Comparison of ENCODE assay signal across 9 cellular contexts in genomic region chr18:54717673-54718435, GRCh38.
DNase-seq lines count a peak whose midpoint lies in the region; ATAC-seq and TF ChIP-seq lines count a peak whose summit lies in the region.
"Had no signal": no experiment of that assay in that cellular context is flagged by ENCODE, and none has a peak within 500 bp of the region (broad histone marks: within the 10 kb centered on the region; RNA-seq: fewer than 3 reads in every experiment).

No MANE protein-coding gene starts in this region.

- H3K27me3 ChIP-seq in vagina, result no peaks in the 10 kb centered on the region
- no peaks in the 10 kb centered on the region for H3K27me3 ChIP-seq in suprapubic skin

- H3K27ac ChIP-seq in vagina, result no peak overlapping the region
- no peak overlapping the region for H3K27ac ChIP-seq in suprapubic skin
- H3K27ac ChIP-seq: left lung had no signal

- no peak for TF ChIP-seq POLR2A in vagina (IDR thresholded peaks at IDR 0.05)
- no peak for TF ChIP-seq POLR2A in suprapubic skin (IDR thresholded peaks at IDR 0.05)

- TF ChIP-seq CTCF in fibroblast of pulmonary artery (IDR thresholded peaks at IDR 0.05; ENCODE audit: low read length, missing control alignments) (no peak), vagina (IDR thresholded peaks at IDR 0.05) (no peak), suprapubic skin (IDR thresholded peaks at IDR 0.05) (no peak)

- H3K4me1 ChIP-seq in vagina, result no peaks in the 10 kb centered on the region
- H3K4me1 ChIP-seq in suprapubic skin, result no peaks in the 10 kb centered on the region

- ATAC-seq in GM21447 (IDR thresholded peaks at IDR 0.05; ENCODE audit: unreplicated experiment), result peak; percentile 78
- ATAC-seq: left lung had no signal

- no peak for TF ChIP-seq EP300 in suprapubic skin (IDR thresholded peaks at IDR 0.05)

- intact Hi-C loops in vagina (cut with DNase I), result no loop called here

- 49% methylated on average over 15 of the region's 15 CpGs for WGBS in suprapubic skin

- H3K4me3 ChIP-seq in fibroblast of pulmonary artery (replicated peaks; ENCODE audit: low read depth, low read length) (peak overlapping the region; percentile 40), vagina (no peak overlapping the region), suprapubic skin (no peak overlapping the region)
- H3K4me3 ChIP-seq: left lung had no signal

- H3K9me3 ChIP-seq in vagina (no peaks in the 10 kb centered on the region), suprapubic skin (no peaks in the 10 kb centered on the region)
- H3K9me3 ChIP-seq: left lung had no signal

- no peaks in the 10 kb centered on the region for H3K36me3 ChIP-seq in vagina
- H3K36me3 ChIP-seq in suprapubic skin, result no peaks in the 10 kb centered on the region
- H3K36me3 ChIP-seq: left lung had no signal

- peak; percentile 10 for DNase-seq in GM03348 (ENCODE audit: low spot score)
- peak; percentile 59 for DNase-seq in KG1 (lab: John Stamatoyannopoulos, UW)
- peak; percentile 42 to 51 for DNase-seq in activated CD4-positive, alpha-beta T cell treated with anti-CD3 and anti-CD28 coated beads, Interleukin-2, amount 50 U/mL, for 48 hours
- DNase-seq in fibroblast of pulmonary artery (ENCODE audit: low read depth), result peak; percentile 18
- peak; percentile 39 for DNase-seq in stimulated activated CD4-positive, alpha-beta T cell treated with anti-CD3 and anti-CD28 coated beads, Interleukin-1b, Interleukin-23, amount 100 ng/mL, for 48 hours
- no peak for DNase-seq in vagina (ENCODE audit: extremely low spot score in 2 of 2)
- no peak for DNase-seq in suprapubic skin (ENCODE audit: low spot score in 2 of 2)

Comparison
In these comparisons a context has a peak if more than half of its experiments do, and no peak if none do; other contexts are left out.
1. DNase-seq: peak in GM03348 (single experiment), KG1 (single experiment), activated CD4-positive, alpha-beta T cell treated with anti-CD3 and anti-CD28 coated beads, Interleukin-2, amount 50 U/mL, for 48 hours (2 of 2), fibroblast of pulmonary artery (single experiment) and stimulated activated CD4-positive, alpha-beta T cell treated with anti-CD3 and anti-CD28 coated beads, Interleukin-1b, Interleukin-23, amount 100 ng/mL, for 48 hours (single experiment); none in vagina (0 of 2) and suprapubic skin (0 of 2).